20 cellular contexts compared by ENCODE assay signal in the genomic region with DNA sequence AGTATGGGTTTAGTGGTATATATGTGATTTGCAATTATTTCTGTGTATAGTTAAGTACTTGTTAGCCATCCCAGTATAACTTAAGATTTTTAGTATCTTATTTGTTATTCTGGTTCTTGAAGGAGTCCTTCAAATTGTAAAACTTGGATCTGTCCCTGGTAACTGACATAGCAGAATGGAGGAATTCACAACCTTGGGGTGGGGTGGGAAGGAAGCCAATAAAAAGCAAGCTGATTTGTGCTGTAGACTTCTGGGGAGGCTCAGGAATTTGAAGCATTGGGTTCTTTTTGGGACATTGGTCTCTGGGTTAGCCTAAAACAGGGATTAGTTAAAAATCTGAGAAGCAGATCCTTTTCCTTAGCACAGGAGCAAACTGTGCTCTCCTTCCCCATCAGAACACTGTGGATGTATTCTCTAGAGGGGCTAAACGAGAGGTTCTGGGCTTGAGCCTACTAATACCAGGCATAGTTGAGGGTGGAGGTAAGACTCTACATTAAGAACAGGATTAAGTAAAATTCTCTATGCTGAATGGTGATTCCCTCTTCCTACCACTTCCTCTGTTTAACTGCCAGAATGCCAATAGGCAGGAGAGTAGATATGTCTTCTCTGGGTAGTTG. TPM values are rescaled to one million over a fixed set of nuclear protein-coding genes. Genes with fewer than 3 reads are reported as not detected.
DNase-seq lines count a peak whose midpoint lies in the region; TF ChIP-seq lines count a peak whose summit lies in the region.
"Had no signal": no experiment of that assay in that cellular context is flagged by ENCODE, and none has a peak within 500 bp of the region (broad histone marks: within the 10 kb centered on the region; RNA-seq: fewer than 3 reads in every experiment).

No MANE protein-coding gene starts in this region.

- no peaks in the 10 kb centered on the region for H3K27me3 Mint-ChIP-seq in activated T-cell treated with anti-CD3 and anti-CD28 coated beads, Interleukin-2, amount 50 U/mL, for 24 hours
- no peaks in the 10 kb centered on the region for H3K27me3 Mint-ChIP-seq in progenitor cell of endocrine pancreas
- H3K27me3 Mint-ChIP-seq: stimulated activated naive CD8-positive, alpha-beta T cell treated with anti-CD3 and anti-CD28 coated beads, Interleukin-15, Interleukin-2, amounts not matched to agents 100 ng/mL and 50 ng/mL, for 24 hours had no signal

- H3K4me1 Mint-ChIP-seq in activated T-cell treated with anti-CD3 and anti-CD28 coated beads, Interleukin-2, amount 50 U/mL, for 24 hours (ENCODE audit: low read depth) = peaks cover 8% of the 10 kb centered on the region
- no peaks in the 10 kb centered on the region for H3K4me1 Mint-ChIP-seq in progenitor cell of endocrine pancreas (ENCODE audit: low read depth)

- H3K9me3 Mint-ChIP-seq in activated T-cell treated with anti-CD3 and anti-CD28 coated beads, Interleukin-2, amount 50 U/mL, for 24 hours = no peaks in the 10 kb centered on the region
- no peaks in the 10 kb centered on the region for H3K9me3 Mint-ChIP-seq in progenitor cell of endocrine pancreas (ENCODE audit: low read depth)
- H3K9me3 Mint-ChIP-seq: stimulated activated naive CD8-positive, alpha-beta T cell treated with anti-CD3 and anti-CD28 coated beads, Interleukin-15, Interleukin-2, amounts not matched to agents 100 ng/mL and 50 ng/mL, for 24 hours had no signal

- no peak overlapping the region for H3K4me3 ChIP-seq in tibial artery
- H3K4me3 ChIP-seq: breast epithelium, smooth muscle cell had no signal

- peaks cover 27 to 51% (median 33%) of the 10 kb centered on the region in 3 donors for H3K36me3 ChIP-seq in tibial artery
- H3K36me3 ChIP-seq: breast epithelium had no signal

- peaks cover 0 to 20% (median 7%) of the 10 kb centered on the region in 4 donors for H3K4me1 ChIP-seq in tibial artery
- H3K4me1 ChIP-seq: breast epithelium had no signal

- no peaks in the 10 kb centered on the region for H3K27me3 ChIP-seq in tibial artery
- H3K27me3 ChIP-seq: breast epithelium, neutrophil had no signal

- no peak for TF ChIP-seq CTCF in tibial artery (IDR thresholded peaks at IDR 0.05)
- no peak for TF ChIP-seq CTCF in progenitor cell of endocrine pancreas (IDR thresholded peaks at IDR 0.05; ENCODE audit: unreplicated experiment)

- H3K27ac ChIP-seq in tibial artery = peak overlapping the region; percentile 2 to 35
- H3K27ac ChIP-seq: breast epithelium, HL-60, KMS-11, neutrophil had no signal

- H3K4me3 Mint-ChIP-seq in activated T-cell treated with anti-CD3 and anti-CD28 coated beads, Interleukin-2, amount 50 U/mL, for 24 hours = no peak overlapping the region
- H3K4me3 Mint-ChIP-seq in progenitor cell of endocrine pancreas (ENCODE audit: low read depth) = no peak overlapping the region
- H3K4me3 Mint-ChIP-seq: stimulated activated naive CD8-positive, alpha-beta T cell treated with anti-CD3 and anti-CD28 coated beads, Interleukin-15, Interleukin-2, amounts not matched to agents 100 ng/mL and 50 ng/mL, for 24 hours had no signal

- intact Hi-C loops in tibial artery (cut with DNase I; ENCODE audit: low total_unique reads) = no loop called here

- DNase-seq in activated T-cell treated with anti-CD3 and anti-CD28 coated beads, Interleukin-2, amount 50 U/mL, for 24 hours = no peak
- DNase-seq in activated T-cell treated with anti-CD3 and anti-CD28 coated beads for 4 hours (no peak), amniotic epithelial cell (ENCODE audit: low read depth) (peak; percentile 19), iPS-NIHi7 (ENCODE audit: extremely low spot score) (peak; percentile 7), tibial artery (no peak), ACHN (no peak), mesenteric fat pad (ENCODE audit: low spot score) (no peak), progenitor cell of endocrine pancreas (ENCODE audit: low spot score, unreplicated experiment) (no peak)
- DNase-seq: activated CD4-positive, alpha-beta T cell treated with anti-CD3 and anti-CD28 coated beads, Interleukin-2, amount 50 U/mL, for 48 hours; activated effector memory CD4-positive, alpha-beta T cell treated with Interleukin-2 at 50 U/mL for 16 hours; effector CD8-positive, alpha-beta T cell; mammary epithelial cell; NCI-H1417; NCI-H446 treated with DMSO at 0.1 percent for 48 hours had no signal

- H3K36me3 Mint-ChIP-seq in activated T-cell treated with anti-CD3 and anti-CD28 coated beads, Interleukin-2, amount 50 U/mL, for 24 hours (ENCODE audit: low read depth) = peaks cover 95% of the 10 kb centered on the region
- peaks cover 42% of the 10 kb centered on the region for H3K36me3 Mint-ChIP-seq in progenitor cell of endocrine pancreas (ENCODE audit: insufficient read depth)

- H3K9me3 ChIP-seq in tibial artery = no peaks in the 10 kb centered on the region
- H3K9me3 ChIP-seq: breast epithelium, neutrophil had no signal

- in situ Hi-C loops in ACHN (cut with HindIII; ENCODE audit: low pct_ligation_motif_present, low pct_unique_long_range_greater_than_20kb, low sequenced_read_pairs) = no loop called here

- H3K27ac Mint-ChIP-seq in activated T-cell treated with anti-CD3 and anti-CD28 coated beads, Interleukin-2, amount 50 U/mL, for 24 hours = peak overlapping the region; percentile 19
- no peak overlapping the region for H3K27ac Mint-ChIP-seq in progenitor cell of endocrine pancreas

RNA-seq across cellular contexts. Expression of gene GMPS, which starts 42.2 kb away (rescaled TPM):
- total RNA-seq in mesenteric fat pad (39.0 TPM), progenitor cell of endocrine pancreas (74.5 and 76.0 TPM in 2 replicates)

RNA-seq across cellular contexts. Expression of gene SLC33A1, which starts 58.5 kb away (rescaled TPM):
- 30.0 TPM for total RNA-seq in mesenteric fat pad
- 23.2 and 23.7 TPM in 2 replicates for total RNA-seq in progenitor cell of endocrine pancreas

Comparison
In these comparisons a context has a peak if more than half of its experiments do, and no peak if none do; other contexts are left out.
1. DNase-seq: peak in amniotic epithelial cell (single experiment) and iPS-NIHi7 (single experiment); none in activated T-cell treated with anti-CD3 and anti-CD28 coated beads, Interleukin-2, amount 50 U/mL, for 24 hours (single experiment), activated T-cell treated with anti-CD3 and anti-CD28 coated beads for 4 hours (single experiment), tibial artery (0 of 2), ACHN (single experiment), mesenteric fat pad (single experiment) and progenitor cell of endocrine pancreas (single experiment).